In genomic region chr2:169798718-169799495, GRCh38 we compare ENCODE assay signal across 1 cellular context.
TF ChIP-seq lines count a peak whose summit lies in the region.

SSB (plus strand) TSS chr2:169798871; CDS start chr2:169800961, 2,090 bp downstream.

TF ChIP-seq in GM12878, 131 proteins besides CTCF, POLR2A, EP300 and RAD21 (continued from another document and continues in another):
- TF ChIP-seq MLLT1 (IDR thresholded peaks at IDR 0.05) (no peak), ZNF384 (IDR thresholded peaks at IDR 0.05; ENCODE audit: borderline replicate concordance, low read depth, low read length) (peak; percentile 91), BMI1 (IDR thresholded peaks at IDR 0.05; ENCODE audit: borderline replicate concordance) (no peak), CEBPB (IDR thresholded peaks at IDR 0.05; ENCODE audit: borderline replicate concordance in 1 of 2, low read depth in 2 of 2, low read length in 2 of 2) (no peak), GATAD2B (conservative IDR thresholded peaks at IDR 0.05; ENCODE audit: low read depth) (peak; percentile 81; the same call in 1 of the 2 replicates), WRNIP1 (IDR thresholded peaks at IDR 0.05; ENCODE audit: borderline replicate concordance, low read depth, low read length) (no peak), HDAC6 (IDR thresholded peaks at IDR 0.05; ENCODE audit: unreplicated experiment) (peak; percentile 62), EGR1 (IDR thresholded peaks at IDR 0.05; ENCODE audit: borderline replicate concordance in 1 of 2, low read depth in 2 of 2, low read length in 2 of 2) (peak in 1 of 2 experiments; percentile 82; a peak in 2 of 3 replicates), ZNF24 (IDR thresholded peaks at IDR 0.05) (no peak), BRCA1 (IDR thresholded peaks at IDR 0.05; ENCODE audit: low read depth, low read length) (no peak), TBL1XR1 (IDR thresholded peaks at IDR 0.05; ENCODE audit: low read depth, low read length) (peak; percentile 13; the same call in 1 of the 2 replicates), GABPA (IDR thresholded peaks at IDR 0.05; ENCODE audit: low read depth) (peak; percentile 70), FOXK2 (IDR thresholded peaks at IDR 0.05) (peak; percentile 71), SUZ12 (IDR thresholded peaks at IDR 0.05; ENCODE audit: unreplicated experiment) (no peak), NKRF (conservative IDR thresholded peaks at IDR 0.05) (peak; percentile 93), JUND (IDR thresholded peaks at IDR 0.05; ENCODE audit: low read depth, low read length) (no peak), STAT1 (conservative IDR thresholded peaks at IDR 0.05) (peak; percentile 95), SIN3A (IDR thresholded peaks at IDR 0.05; ENCODE audit: low read depth, low read length) (peak; percentile 79), SMC3 (IDR thresholded peaks at IDR 0.05; ENCODE audit: borderline replicate concordance, low read length) (0 out of 2 replicates have a peak, but pooled peaks have one; percentile 7), BACH1 (IDR thresholded peaks at IDR 0.05; ENCODE audit: borderline replicate concordance) (peak; percentile 79), PAX5 (IDR thresholded peaks at IDR 0.05; ENCODE audit: borderline replicate concordance, low read depth, low read length) (peak; percentile 80; the same call in 1 of the 2 replicates), SIX5 (IDR thresholded peaks at IDR 0.05; ENCODE audit: low read depth, low read length, severe bottlenecking) (no peak), RB1 (IDR thresholded peaks at IDR 0.05; ENCODE audit: borderline replicate concordance) (peak; percentile 78; the same call in 1 of the 2 replicates), ZNF207 (IDR thresholded peaks at IDR 0.05; ENCODE audit: borderline replicate concordance) (peak; percentile 75), NBN (IDR thresholded peaks at IDR 0.05) (peak; percentile 80; the same call in 1 of the 2 replicates), NR2F1 (conservative IDR thresholded peaks at IDR 0.05) (peak; percentile 52), ZNF687 (IDR thresholded peaks at IDR 0.05) (peak; percentile 85; the same call in 1 of the 2 replicates), ASH2L (IDR thresholded peaks at IDR 0.05; ENCODE audit: borderline replicate concordance, low read depth) (0 out of 2 replicates have a peak, but pooled peaks have one; percentile 79), BCLAF1 (IDR thresholded peaks at IDR 0.05) (0 out of 2 replicates have a peak, but pooled peaks have one; percentile 56), MAX (IDR thresholded peaks at IDR 0.05; ENCODE audit: low read depth, low read length) (peak; percentile 61), ZBTB4 (CRISPR knock-in tag; IDR thresholded peaks at IDR 0.05) (no peak), NRF1 (conservative IDR thresholded peaks at IDR 0.05; ENCODE audit: low read depth, low read length) (peak; percentile 93), BHLHE40 (IDR thresholded peaks at IDR 0.05; ENCODE audit: borderline replicate concordance in 1 of 2, low read depth in 2 of 2, low read length in 1 of 2) (peak; percentile 89 to 95; a peak in 3 of 4 replicates)
- TF ChIP-seq, protein P1, sequence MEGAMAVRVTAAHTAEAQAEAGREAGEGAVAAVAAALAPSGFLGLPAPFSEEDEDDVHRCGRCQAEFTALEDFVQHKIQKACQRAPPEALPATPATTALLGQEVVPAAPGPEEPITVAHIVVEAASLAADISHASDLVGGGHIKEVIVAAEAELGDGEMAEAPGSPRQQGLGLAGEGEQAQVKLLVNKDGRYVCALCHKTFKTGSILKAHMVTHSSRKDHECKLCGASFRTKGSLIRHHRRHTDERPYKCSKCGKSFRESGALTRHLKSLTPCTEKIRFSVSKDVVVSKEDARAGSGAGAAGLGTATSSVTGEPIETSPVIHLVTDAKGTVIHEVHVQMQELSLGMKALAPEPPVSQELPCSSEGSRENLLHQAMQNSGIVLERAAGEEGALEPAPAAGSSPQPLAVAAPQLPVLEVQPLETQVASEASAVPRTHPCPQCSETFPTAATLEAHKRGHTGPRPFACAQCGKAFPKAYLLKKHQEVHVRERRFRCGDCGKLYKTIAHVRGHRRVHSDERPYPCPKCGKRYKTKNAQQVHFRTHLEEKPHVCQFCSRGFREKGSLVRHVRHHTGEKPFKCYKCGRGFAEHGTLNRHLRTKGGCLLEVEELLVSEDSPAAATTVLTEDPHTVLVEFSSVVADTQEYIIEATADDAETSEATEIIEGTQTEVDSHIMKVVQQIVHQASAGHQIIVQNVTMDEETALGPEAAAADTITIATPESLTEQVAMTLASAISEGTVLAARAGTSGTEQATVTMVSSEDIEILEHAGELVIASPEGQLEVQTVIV (IDR thresholded peaks at IDR 0.05; ENCODE audit: borderline replicate concordance, partially characterized antibody) = no peak
- TF ChIP-seq, protein P2, sequence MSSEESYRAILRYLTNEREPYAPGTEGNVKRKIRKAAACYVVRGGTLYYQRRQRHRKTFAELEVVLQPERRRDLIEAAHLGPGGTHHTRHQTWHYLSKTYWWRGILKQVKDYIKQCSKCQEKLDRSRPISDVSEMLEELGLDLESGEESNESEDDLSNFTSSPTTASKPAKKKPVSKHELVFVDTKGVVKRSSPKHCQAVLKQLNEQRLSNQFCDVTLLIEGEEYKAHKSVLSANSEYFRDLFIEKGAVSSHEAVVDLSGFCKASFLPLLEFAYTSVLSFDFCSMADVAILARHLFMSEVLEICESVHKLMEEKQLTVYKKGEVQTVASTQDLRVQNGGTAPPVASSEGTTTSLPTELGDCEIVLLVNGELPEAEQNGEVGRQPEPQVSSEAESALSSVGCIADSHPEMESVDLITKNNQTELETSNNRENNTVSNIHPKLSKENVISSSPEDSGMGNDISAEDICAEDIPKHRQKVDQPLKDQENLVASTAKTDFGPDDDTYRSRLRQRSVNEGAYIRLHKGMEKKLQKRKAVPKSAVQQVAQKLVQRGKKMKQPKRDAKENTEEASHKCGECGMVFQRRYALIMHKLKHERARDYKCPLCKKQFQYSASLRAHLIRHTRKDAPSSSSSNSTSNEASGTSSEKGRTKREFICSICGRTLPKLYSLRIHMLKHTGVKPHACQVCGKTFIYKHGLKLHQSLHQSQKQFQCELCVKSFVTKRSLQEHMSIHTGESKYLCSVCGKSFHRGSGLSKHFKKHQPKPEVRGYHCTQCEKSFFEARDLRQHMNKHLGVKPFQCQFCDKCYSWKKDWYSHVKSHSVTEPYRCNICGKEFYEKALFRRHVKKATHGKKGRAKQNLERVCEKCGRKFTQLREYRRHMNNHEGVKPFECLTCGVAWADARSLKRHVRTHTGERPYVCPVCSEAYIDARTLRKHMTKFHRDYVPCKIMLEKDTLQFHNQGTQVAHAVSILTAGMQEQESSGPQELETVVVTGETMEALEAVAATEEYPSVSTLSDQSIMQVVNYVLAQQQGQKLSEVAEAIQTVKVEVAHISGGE (CRISPR knock-in tag; IDR thresholded peaks at IDR 0.05) = 0 out of 2 replicates have a peak, but pooled peaks have one; percentile 32
